8 cellular contexts compared by ENCODE assay signal in the genomic region with DNA sequence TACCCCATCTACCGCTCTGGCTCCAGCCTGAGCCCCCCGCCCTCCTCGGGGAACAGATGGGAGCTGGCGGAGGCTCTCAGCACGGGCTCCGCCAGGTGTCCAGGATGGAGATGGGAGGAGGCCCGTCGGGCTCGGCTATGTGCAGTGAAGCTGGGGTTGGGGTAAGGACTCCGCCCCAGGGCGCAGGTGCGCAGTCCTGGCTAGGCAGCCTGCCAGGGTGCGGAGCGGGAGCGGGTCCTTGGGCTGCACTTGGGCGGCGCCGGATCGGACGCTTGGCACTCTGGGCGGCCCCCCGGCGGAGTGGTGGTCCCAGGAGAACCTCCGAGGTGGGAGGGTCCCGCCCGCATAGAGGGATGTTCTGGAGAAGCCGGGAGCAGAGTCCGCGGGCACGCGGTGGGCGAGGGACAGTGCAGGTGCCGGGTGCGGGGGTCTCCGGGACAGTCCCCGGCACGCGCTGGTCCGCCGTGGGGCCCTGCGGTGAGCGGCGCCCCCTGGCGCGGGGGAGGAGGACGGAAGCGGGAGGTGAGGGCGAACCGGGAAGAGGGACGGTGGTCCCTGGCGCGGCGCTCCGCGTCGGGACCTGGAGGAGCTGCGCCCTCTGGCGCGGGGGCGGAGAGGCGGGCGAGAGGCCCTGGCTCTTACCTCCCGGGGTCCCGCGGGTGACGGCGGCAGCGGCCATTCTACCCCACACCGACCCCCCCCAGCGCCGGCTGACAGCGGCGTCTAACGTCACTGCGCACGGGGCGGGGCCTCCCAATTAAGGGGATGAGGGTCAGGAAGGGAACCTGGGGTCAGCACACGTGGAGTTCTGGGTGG. TPM values are rescaled to one million over a fixed set of nuclear protein-coding genes. Genes with fewer than 3 reads are reported as not detected.
DNase-seq lines count a peak whose midpoint lies in the region; TF ChIP-seq lines count a peak whose summit lies in the region.

A gene with protein sequence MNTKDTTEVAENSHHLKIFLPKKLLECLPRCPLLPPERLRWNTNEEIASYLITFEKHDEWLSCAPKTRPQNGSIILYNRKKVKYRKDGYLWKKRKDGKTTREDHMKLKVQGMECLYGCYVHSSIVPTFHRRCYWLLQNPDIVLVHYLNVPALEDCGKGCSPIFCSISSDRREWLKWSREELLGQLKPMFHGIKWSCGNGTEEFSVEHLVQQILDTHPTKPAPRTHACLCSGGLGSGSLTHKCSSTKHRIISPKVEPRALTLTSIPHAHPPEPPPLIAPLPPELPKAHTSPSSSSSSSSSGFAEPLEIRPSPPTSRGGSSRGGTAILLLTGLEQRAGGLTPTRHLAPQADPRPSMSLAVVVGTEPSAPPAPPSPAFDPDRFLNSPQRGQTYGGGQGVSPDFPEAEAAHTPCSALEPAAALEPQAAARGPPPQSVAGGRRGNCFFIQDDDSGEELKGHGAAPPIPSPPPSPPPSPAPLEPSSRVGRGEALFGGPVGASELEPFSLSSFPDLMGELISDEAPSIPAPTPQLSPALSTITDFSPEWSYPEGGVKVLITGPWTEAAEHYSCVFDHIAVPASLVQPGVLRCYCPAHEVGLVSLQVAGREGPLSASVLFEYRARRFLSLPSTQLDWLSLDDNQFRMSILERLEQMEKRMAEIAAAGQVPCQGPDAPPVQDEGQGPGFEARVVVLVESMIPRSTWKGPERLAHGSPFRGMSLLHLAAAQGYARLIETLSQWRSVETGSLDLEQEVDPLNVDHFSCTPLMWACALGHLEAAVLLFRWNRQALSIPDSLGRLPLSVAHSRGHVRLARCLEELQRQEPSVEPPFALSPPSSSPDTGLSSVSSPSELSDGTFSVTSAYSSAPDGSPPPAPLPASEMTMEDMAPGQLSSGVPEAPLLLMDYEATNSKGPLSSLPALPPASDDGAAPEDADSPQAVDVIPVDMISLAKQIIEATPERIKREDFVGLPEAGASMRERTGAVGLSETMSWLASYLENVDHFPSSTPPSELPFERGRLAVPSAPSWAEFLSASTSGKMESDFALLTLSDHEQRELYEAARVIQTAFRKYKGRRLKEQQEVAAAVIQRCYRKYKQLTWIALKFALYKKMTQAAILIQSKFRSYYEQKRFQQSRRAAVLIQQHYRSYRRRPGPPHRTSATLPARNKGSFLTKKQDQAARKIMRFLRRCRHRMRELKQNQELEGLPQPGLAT (minus strand): TSS at position 725 of the 816 bp plus-strand sequence. CDS start 1,453 bp downstream, outside the sequence.

- H3K9me3 ChIP-seq in MG63 (no peaks in the 10 kb centered on the region), SK-N-MC (ENCODE audit: low read depth, low read length) (no peaks in the 10 kb centered on the region), osteoblast (ENCODE audit: low read depth, low read length) (no peaks in the 10 kb centered on the region), thymus (ENCODE audit: control insufficient read depth) (no peaks in the 10 kb centered on the region)

- no peaks in the 10 kb centered on the region for H4K20me1 ChIP-seq in osteoblast (ENCODE audit: insufficient read depth, low read length)

- no peaks in the 10 kb centered on the region for H3K36me3 ChIP-seq in MG63
- H3K36me3 ChIP-seq in SK-N-MC (ENCODE audit: insufficient read depth, low read length) = no peaks in the 10 kb centered on the region; the same call in 1 of the 2 replicates
- H3K36me3 ChIP-seq in osteoblast (ENCODE audit: insufficient read depth, low read length) = peaks cover 10% of the 10 kb centered on the region
- H3K36me3 ChIP-seq in thymus (ENCODE audit: control insufficient read depth, insufficient read depth) = peaks cover 8% of the 10 kb centered on the region

- H3K27me3 ChIP-seq in MG63 (no peaks in the 10 kb centered on the region), osteoblast (ENCODE audit: insufficient read depth, low read length) (no peaks in the 10 kb centered on the region), thymus (ENCODE audit: control insufficient read depth, insufficient read depth) (no peaks in the 10 kb centered on the region)

- H3K4me3 ChIP-seq in MG63 = peak within 1 kb of the TSS; percentile 66
- H3K4me3 ChIP-seq in SK-N-MC = peak within 1 kb of the TSS; percentile 79
- H3K4me3 ChIP-seq in osteoblast (ENCODE audit: insufficient read depth, low read length) = peak within 1 kb of the TSS; percentile 93
- peak within 1 kb of the TSS; percentile 87 for H3K4me3 ChIP-seq in thymus (ENCODE audit: low read length)

- peaks cover 17% of the 10 kb centered on the region for H3K4me1 ChIP-seq in osteoblast (ENCODE audit: insufficient read depth, low read length)
- H3K4me1 ChIP-seq in thymus (ENCODE audit: control insufficient read depth, insufficient read depth, low read length) = peaks cover 15% of the 10 kb centered on the region

- 1% methylated on average over 78 of the region's 78 CpGs for WGBS in thymus

- TF ChIP-seq CTCF in osteoblast (IDR thresholded peaks at IDR 0.05; ENCODE audit: extremely low read depth, low read depth, low read length) = peak; percentile 48

- H3K4me2 ChIP-seq in osteoblast (ENCODE audit: insufficient read depth, low read length) = peak within 1 kb of the TSS; percentile 98

- peaks cover 16% of the 10 kb centered on the region for H3K79me2 ChIP-seq in osteoblast (ENCODE audit: insufficient read depth, low read length)

- H3K27ac ChIP-seq in SK-N-MC (no peak within 1 kb of the TSS), osteoblast (ENCODE audit: low read depth, low read length) (peak within 1 kb of the TSS; percentile 84), thymus (ENCODE audit: low read depth) (peak within 1 kb of the TSS; percentile 91)

- H2AFZ ChIP-seq in osteoblast (ENCODE audit: low read length) = peak within 1 kb of the TSS; percentile 92

- peak within 1 kb of the TSS; percentile 80 for H3K9ac ChIP-seq in SK-N-MC (ENCODE audit: insufficient read length)

- peak; percentile 84 for DNase-seq in EH (ENCODE audit: low read depth)
- DNase-seq in GOT3 (lab: John Stamatoyannopoulos, UW) = peak; percentile 24
- peak; percentile 78 for DNase-seq in MG63
- no peak for DNase-seq in SK-N-MC (ENCODE audit: low read depth, low spot score)
- DNase-seq in activated naive CD4-positive, alpha-beta T cell treated with anti-CD3 and anti-CD28 coated beads, Interleukin-2, amount 50 U/mL, for 16 hours = peak; percentile 90
- no peak for DNase-seq in glomerular endothelial cell (ENCODE audit: extremely low read depth, low read depth, low spot score)
- DNase-seq in osteoblast (ENCODE audit: insufficient read length, low spot score, missing footprints) = peak; percentile 95

RNA-seq across cellular contexts. Expression of the gene that starts here (rescaled TPM):
- total RNA-seq in MG63 (2014; rRNA removed; shearing (Covaris generic); ENCODE audit: low replicate concordance) = 1.9 and 5.6 TPM in 2 replicates
- total RNA-seq in glomerular endothelial cell = 16.4 and 35.1 TPM in 2 replicates
- 14.7 and 19.2 TPM in 2 replicates for total RNA-seq in osteoblast
- polyA plus RNA-seq in thymus = 51.5 TPM

Comparison
In these comparisons a context has a peak if more than half of its experiments do, and no peak if none do; other contexts are left out.
1. DNase-seq: peak in EH (single experiment), GOT3 (single experiment), MG63 (single experiment), activated naive CD4-positive, alpha-beta T cell treated with anti-CD3 and anti-CD28 coated beads, Interleukin-2, amount 50 U/mL, for 16 hours (single experiment) and osteoblast (single experiment); none in SK-N-MC (single experiment) and glomerular endothelial cell (single experiment).
2. Peak in every context shown above with its lines, with median percentiles within 50 percentile points of each other: H3K4me3 ChIP-seq.